ENCODE assay signal across 1 cellular context in the genomic region with DNA sequence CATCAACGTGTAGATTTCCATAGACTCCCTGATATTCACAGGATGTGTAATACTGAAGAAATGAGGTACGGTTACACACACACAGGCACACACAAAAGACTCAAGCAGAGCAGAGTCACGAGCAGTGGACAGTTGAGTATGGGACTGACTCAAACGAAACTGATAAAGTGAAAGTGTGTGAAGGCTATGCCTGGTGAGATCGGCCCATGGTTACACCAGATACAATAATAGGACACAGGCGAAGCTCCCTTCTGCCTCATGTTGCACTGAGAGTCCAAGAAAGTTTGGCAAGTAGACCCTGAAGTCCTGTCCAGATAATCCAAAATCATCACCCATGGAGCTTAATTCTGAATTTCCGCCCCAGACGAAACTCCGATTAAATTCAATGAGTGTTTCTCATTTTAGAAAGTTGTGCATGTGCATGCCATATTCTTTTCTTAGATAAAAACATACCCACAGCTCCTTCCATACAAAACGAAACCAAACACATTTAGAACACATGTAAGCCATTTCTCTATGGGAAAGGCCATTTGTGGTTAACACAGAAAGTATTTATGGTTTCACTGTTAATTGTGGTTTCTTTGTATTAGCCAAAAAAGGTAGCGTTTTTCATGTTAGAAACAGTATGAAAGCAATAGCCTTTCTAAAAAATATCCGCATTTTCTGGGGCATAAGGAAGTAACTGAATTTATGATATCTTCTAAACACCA.
TF ChIP-seq lines count a peak whose summit lies in the region.

No MANE protein-coding gene starts in this region.

TF ChIP-seq in HepG2, 621 proteins besides CTCF, POLR2A, EP300 and RAD21 (continued from another document):
- TF ChIP-seq, protein P1, sequence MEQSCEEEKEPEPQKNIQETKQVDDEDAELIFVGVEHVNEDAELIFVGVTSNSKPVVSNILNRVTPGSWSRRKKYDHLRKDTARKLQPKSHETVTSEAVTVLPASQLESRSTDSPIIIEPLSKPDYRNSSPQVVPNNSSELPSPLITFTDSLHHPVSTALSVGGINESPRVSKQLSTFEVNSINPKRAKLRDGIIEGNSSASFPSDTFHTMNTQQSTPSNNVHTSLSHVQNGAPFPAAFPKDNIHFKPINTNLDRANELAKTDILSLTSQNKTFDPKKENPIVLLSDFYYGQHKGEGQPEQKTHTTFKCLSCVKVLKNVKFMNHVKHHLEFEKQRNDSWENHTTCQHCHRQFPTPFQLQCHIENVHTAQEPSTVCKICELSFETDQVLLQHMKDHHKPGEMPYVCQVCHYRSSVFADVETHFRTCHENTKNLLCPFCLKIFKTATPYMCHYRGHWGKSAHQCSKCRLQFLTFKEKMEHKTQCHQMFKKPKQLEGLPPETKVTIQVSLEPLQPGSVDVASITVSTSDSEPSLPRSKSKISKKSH (CRISPR knock-in tag; IDR thresholded peaks at IDR 0.05; ENCODE audit: borderline replicate concordance), result no peak
- TF ChIP-seq ZNF556 (CRISPR knock-in tag; IDR thresholded peaks at IDR 0.05; ENCODE audit: borderline replicate concordance) (no peak), DNMT3B (CRISPR knock-in tag; conservative IDR thresholded peaks at IDR 0.05) (no peak), MTF1 (CRISPR knock-in tag; IDR thresholded peaks at IDR 0.05) (no peak), ZNF737 (CRISPR knock-in tag; IDR thresholded peaks at IDR 0.05; ENCODE audit: borderline replicate concordance) (no peak), PHF8 (CRISPR knock-in tag; IDR thresholded peaks at IDR 0.05) (no peak), EEA1 (CRISPR knock-in tag; IDR thresholded peaks at IDR 0.05; ENCODE audit: borderline replicate concordance) (no peak), RBM22 (optimal IDR thresholded peaks at IDR 0.05; ENCODE audit: low read length) (no peak), KDM5A (IDR thresholded peaks at IDR 0.05; ENCODE audit: borderline replicate concordance, low read length) (no peak), SRY (CRISPR knock-in tag; IDR thresholded peaks at IDR 0.05) (no peak)
- TF ChIP-seq, protein P2, sequence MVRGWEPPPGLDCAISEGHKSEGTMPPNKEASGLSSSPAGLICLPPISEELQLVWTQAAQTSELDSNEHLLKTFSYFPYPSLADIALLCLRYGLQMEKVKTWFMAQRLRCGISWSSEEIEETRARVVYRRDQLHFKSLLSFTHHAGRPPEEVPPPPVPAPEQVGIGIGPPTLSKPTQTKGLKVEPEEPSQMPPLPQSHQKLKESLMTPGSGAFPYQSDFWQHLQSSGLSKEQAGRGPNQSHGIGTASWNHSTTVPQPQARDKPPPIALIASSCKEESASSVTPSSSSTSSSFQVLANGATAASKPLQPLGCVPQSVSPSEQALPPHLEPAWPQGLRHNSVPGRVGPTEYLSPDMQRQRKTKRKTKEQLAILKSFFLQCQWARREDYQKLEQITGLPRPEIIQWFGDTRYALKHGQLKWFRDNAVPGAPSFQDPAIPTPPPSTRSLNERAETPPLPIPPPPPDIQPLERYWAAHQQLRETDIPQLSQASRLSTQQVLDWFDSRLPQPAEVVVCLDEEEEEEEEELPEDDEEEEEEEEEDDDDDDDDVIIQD (CRISPR knock-in tag; IDR thresholded peaks at IDR 0.05; ENCODE audit: low read depth), result no peak
- TF ChIP-seq, protein P3, sequence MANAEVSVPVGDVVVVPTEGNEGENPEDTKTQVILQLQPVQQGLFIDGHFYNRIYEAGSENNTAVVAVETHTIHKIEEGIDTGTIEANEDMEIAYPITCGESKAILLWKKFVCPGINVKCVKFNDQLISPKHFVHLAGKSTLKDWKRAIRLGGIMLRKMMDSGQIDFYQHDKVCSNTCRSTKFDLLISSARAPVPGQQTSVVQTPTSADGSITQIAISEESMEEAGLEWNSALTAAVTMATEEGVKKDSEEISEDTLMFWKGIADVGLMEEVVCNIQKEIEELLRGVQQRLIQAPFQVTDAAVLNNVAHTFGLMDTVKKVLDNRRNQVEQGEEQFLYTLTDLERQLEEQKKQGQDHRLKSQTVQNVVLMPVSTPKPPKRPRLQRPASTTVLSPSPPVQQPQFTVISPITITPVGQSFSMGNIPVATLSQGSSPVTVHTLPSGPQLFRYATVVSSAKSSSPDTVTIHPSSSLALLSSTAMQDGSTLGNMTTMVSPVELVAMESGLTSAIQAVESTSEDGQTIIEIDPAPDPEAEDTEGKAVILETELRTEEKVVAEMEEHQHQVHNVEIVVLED (CRISPR knock-in tag; IDR thresholded peaks at IDR 0.05; ENCODE audit: borderline replicate concordance), result no peak
